In the genomic region with DNA sequence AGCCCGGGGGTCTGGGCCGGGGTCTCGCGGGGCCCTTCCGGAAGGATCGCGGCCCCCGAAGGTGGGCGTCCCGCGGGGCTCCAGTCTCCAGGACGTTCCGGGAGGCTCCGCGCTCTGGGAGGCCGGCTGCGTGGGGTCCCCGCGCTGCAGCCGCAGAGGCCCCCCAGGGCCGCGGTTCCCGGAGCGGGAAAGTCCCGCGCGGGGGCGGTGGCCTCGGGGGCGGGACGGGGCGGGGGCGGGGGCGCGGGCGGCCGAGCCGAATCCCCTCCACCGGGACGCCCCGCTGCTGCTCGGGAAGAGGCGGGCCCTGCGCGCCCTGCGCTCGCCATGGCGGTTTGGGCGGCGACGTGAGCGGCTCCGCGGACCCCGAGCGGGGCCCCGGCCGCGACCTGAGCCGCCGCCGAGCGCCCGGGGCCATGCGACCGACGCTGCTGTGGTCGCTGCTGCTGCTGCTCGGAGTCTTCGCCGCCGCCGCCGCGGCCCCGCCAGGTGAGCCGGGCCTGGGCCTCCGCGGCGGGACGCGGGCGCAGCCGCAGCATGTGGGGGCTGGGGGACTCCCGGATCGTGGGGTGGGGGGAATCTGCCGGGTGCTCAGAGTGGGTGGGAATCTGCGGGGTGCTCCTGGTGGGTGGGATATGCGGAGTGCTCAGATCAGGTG, we compare ENCODE assay signal across 1 cellular context.
TF ChIP-seq lines count a peak whose summit lies in the region.

A gene with protein sequence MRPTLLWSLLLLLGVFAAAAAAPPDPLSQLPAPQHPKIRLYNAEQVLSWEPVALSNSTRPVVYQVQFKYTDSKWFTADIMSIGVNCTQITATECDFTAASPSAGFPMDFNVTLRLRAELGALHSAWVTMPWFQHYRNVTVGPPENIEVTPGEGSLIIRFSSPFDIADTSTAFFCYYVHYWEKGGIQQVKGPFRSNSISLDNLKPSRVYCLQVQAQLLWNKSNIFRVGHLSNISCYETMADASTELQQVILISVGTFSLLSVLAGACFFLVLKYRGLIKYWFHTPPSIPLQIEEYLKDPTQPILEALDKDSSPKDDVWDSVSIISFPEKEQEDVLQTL (plus strand): TSS at position 286 of the 658 bp plus-strand sequence. CDS start 131 bp downstream, at position 417.

TF ChIP-seq in H1, 55 proteins besides CTCF, POLR2A, EP300 and RAD21:
- no peak for TF ChIP-seq JUN (IDR thresholded peaks at IDR 0.05; ENCODE audit: low read depth, low read length)
- no peak for TF ChIP-seq BCL11A (IDR thresholded peaks at IDR 0.05; ENCODE audit: low read depth in 2 of 2, low read length in 2 of 2)
- TF ChIP-seq TAF7 (optimal IDR thresholded peaks at IDR 0.05; ENCODE audit: borderline replicate concordance, low read depth, low read length): peak; percentile 21
- TF ChIP-seq RBBP5 (IDR thresholded peaks at IDR 0.05; ENCODE audit: borderline replicate concordance, low read depth, low read length): no peak
- no peak for TF ChIP-seq USF2 (IDR thresholded peaks at IDR 0.05; ENCODE audit: low read length)
- TF ChIP-seq EGR1 (IDR thresholded peaks at IDR 0.05; ENCODE audit: borderline replicate concordance, low read depth, low read length): 0 out of 2 replicates have a peak, but pooled peaks have one; percentile 17
- no peak for TF ChIP-seq SAP30 (IDR thresholded peaks at IDR 0.05; ENCODE audit: insufficient read depth, insufficient replicate concordance, low read length)
TF ChIP-seq in H1: peak in this region for 2.
